1 cellular context compared by ENCODE assay signal in genomic region chr1:211036701-211037494, GRCh38.
TF ChIP-seq lines count a peak whose summit lies in the region.

No MANE protein-coding gene starts in this region.

TF ChIP-seq in K562, 482 proteins besides CTCF, POLR2A, EP300 and RAD21 (continued from another document and continues in another):
- TF ChIP-seq, protein P1, sequence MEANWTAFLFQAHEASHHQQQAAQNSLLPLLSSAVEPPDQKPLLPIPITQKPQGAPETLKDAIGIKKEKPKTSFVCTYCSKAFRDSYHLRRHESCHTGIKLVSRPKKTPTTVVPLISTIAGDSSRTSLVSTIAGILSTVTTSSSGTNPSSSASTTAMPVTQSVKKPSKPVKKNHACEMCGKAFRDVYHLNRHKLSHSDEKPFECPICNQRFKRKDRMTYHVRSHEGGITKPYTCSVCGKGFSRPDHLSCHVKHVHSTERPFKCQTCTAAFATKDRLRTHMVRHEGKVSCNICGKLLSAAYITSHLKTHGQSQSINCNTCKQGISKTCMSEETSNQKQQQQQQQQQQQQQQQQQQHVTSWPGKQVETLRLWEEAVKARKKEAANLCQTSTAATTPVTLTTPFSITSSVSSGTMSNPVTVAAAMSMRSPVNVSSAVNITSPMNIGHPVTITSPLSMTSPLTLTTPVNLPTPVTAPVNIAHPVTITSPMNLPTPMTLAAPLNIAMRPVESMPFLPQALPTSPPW (CRISPR knock-in tag; IDR thresholded peaks at IDR 0.05), result 0 out of 2 replicates have a peak, but pooled peaks have one; percentile 12
- TF ChIP-seq KDM5B (IDR thresholded peaks at IDR 0.05; ENCODE audit: insufficient replicate concordance, low read depth, low read length) (no peak), ARHGAP35 (IDR thresholded peaks at IDR 0.05; ENCODE audit: partially characterized antibody) (no peak), DDX20 (tag; IDR thresholded peaks at IDR 0.05; ENCODE audit: low read depth) (no peak), RBM34 (IDR thresholded peaks at IDR 0.05; ENCODE audit: borderline replicate concordance, insufficient read depth, low read length) (no peak), CBX3 (IDR thresholded peaks at IDR 0.05; ENCODE audit: borderline replicate concordance in 1 of 2, low read length in 2 of 2) (peak in 1 of 2 experiments; percentile 56; a peak in 1 of 3 replicates), CEBPG (CRISPR knock-in tag; IDR thresholded peaks at IDR 0.05) (no peak), CEBPG (tag; conservative IDR thresholded peaks at IDR 0.05 in 1 of 2, IDR thresholded peaks at IDR 0.05 in 1 of 2) (no peak), ZNF134 (CRISPR knock-in tag; conservative IDR thresholded peaks at IDR 0.05) (no peak), SMAD3 (CRISPR knock-in tag; conservative IDR thresholded peaks at IDR 0.05) (no peak), JUN (IDR thresholded peaks at IDR 0.05; ENCODE audit: borderline replicate concordance, low read depth, low read length) (peak; percentile 98), JUN (CRISPR knock-in tag; IDR thresholded peaks at IDR 0.05; ENCODE audit: borderline replicate concordance) (no peak), NRF1 (conservative IDR thresholded peaks at IDR 0.05 in 1 of 2, IDR thresholded peaks at IDR 0.05 in 1 of 2) (no peak), ATF7 (IDR thresholded peaks at IDR 0.05) (peak; percentile 14; the same call in 1 of the 2 replicates), GABPB2 (CRISPR knock-in tag; conservative IDR thresholded peaks at IDR 0.05) (no peak), HNRNPK (IDR thresholded peaks at IDR 0.05; ENCODE audit: low read depth, low read length, poor library complexity, severe bottlenecking) (no peak), RFX7 (CRISPR knock-in tag; IDR thresholded peaks at IDR 0.05) (no peak), NFIX (CRISPR knock-in tag; IDR thresholded peaks at IDR 0.05; ENCODE audit: low read depth) (no peak), BCL6 (CRISPR knock-in tag; IDR thresholded peaks at IDR 0.05) (no peak), CXXC5 (CRISPR knock-in tag; IDR thresholded peaks at IDR 0.05) (no peak), ZNF24 (IDR thresholded peaks at IDR 0.05) (no peak), ZBED1 (IDR thresholded peaks at IDR 0.05) (no peak), ARID1B (IDR thresholded peaks at IDR 0.05) (peak; percentile 61), JUND (IDR thresholded peaks at IDR 0.05; ENCODE audit: borderline replicate concordance, low read depth, low read length) (peak; percentile 94), JUND (tag; IDR thresholded peaks at IDR 0.05; ENCODE audit: borderline replicate concordance, low read depth, low read length) (peak; percentile 97), SMARCE1 (IDR thresholded peaks at IDR 0.05) (peak; percentile 58; the same call in 1 of the 2 replicates), CREB5 (CRISPR knock-in tag; IDR thresholded peaks at IDR 0.05) (no peak), ZNF584 (CRISPR knock-in tag; IDR thresholded peaks at IDR 0.05; ENCODE audit: low read depth) (no peak), ZNF3 (CRISPR knock-in tag; IDR thresholded peaks at IDR 0.05) (no peak), ZNF75A (CRISPR knock-in tag; IDR thresholded peaks at IDR 0.05) (no peak), CCNT2 (IDR thresholded peaks at IDR 0.05; ENCODE audit: borderline replicate concordance, extremely low read depth, insufficient read length, low read depth, low read length) (no peak), ZNF212 (CRISPR knock-in tag; IDR thresholded peaks at IDR 0.05) (no peak), ZNF57 (CRISPR knock-in tag; IDR thresholded peaks at IDR 0.05) (no peak), XRCC4 (IDR thresholded peaks at IDR 0.05; ENCODE audit: extremely low read depth, insufficient read depth, insufficient read length) (no peak), MAFK (IDR thresholded peaks at IDR 0.05; ENCODE audit: low read length) (peak; percentile 19; the same call in 1 of the 2 replicates), THAP12 (CRISPR knock-in tag; IDR thresholded peaks at IDR 0.05) (no peak), MNT (conservative IDR thresholded peaks at IDR 0.05) (no peak), ZBTB12 (CRISPR knock-in tag; IDR thresholded peaks at IDR 0.05) (no peak), MIER1 (IDR thresholded peaks at IDR 0.05; ENCODE audit: low read depth) (no peak), NFE2 (IDR thresholded peaks at IDR 0.05; ENCODE audit: low read depth) (peak; percentile 79), FOS (IDR thresholded peaks at IDR 0.05; ENCODE audit: extremely low read depth, insufficient read length) (peak; percentile 72), PTRF (tag; IDR thresholded peaks at IDR 0.05) (no peak), PPARD (CRISPR knock-in tag; IDR thresholded peaks at IDR 0.05) (no peak), EZH2 (IDR thresholded peaks at IDR 0.05; ENCODE audit: borderline replicate concordance, low read depth, low read length) (no peak), EHMT2 (IDR thresholded peaks at IDR 0.05) (peak; percentile 87), TSC22D4 (tag; IDR thresholded peaks at IDR 0.05) (no peak), SMARCA4 (IDR thresholded peaks at IDR 0.05) (peak; percentile 77), ZNF165 (CRISPR knock-in tag; IDR thresholded peaks at IDR 0.05; ENCODE audit: borderline replicate concordance) (no peak), CREBBP (IDR thresholded peaks at IDR 0.05; ENCODE audit: low read depth, low read length) (no peak), FOXJ3 (CRISPR knock-in tag; IDR thresholded peaks at IDR 0.05) (no peak), ETV1 (tag; conservative IDR thresholded peaks at IDR 0.05; ENCODE audit: low read depth) (no peak)
- TF ChIP-seq, protein P2, sequence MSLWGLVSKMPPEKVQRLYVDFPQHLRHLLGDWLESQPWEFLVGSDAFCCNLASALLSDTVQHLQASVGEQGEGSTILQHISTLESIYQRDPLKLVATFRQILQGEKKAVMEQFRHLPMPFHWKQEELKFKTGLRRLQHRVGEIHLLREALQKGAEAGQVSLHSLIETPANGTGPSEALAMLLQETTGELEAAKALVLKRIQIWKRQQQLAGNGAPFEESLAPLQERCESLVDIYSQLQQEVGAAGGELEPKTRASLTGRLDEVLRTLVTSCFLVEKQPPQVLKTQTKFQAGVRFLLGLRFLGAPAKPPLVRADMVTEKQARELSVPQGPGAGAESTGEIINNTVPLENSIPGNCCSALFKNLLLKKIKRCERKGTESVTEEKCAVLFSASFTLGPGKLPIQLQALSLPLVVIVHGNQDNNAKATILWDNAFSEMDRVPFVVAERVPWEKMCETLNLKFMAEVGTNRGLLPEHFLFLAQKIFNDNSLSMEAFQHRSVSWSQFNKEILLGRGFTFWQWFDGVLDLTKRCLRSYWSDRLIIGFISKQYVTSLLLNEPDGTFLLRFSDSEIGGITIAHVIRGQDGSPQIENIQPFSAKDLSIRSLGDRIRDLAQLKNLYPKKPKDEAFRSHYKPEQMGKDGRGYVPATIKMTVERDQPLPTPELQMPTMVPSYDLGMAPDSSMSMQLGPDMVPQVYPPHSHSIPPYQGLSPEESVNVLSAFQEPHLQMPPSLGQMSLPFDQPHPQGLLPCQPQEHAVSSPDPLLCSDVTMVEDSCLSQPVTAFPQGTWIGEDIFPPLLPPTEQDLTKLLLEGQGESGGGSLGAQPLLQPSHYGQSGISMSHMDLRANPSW (CRISPR knock-in tag; IDR thresholded peaks at IDR 0.05), result no peak
- TF ChIP-seq, protein P3, sequence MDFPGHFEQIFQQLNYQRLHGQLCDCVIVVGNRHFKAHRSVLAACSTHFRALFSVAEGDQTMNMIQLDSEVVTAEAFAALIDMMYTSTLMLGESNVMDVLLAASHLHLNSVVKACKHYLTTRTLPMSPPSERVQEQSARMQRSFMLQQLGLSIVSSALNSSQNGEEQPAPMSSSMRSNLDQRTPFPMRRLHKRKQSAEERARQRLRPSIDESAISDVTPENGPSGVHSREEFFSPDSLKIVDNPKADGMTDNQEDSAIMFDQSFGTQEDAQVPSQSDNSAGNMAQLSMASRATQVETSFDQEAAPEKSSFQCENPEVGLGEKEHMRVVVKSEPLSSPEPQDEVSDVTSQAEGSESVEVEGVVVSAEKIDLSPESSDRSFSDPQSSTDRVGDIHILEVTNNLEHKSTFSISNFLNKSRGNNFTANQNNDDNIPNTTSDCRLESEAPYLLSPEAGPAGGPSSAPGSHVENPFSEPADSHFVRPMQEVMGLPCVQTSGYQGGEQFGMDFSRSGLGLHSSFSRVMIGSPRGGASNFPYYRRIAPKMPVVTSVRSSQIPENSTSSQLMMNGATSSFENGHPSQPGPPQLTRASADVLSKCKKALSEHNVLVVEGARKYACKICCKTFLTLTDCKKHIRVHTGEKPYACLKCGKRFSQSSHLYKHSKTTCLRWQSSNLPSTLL (IDR thresholded peaks at IDR 0.05), result no peak
- TF ChIP-seq, protein P4, sequence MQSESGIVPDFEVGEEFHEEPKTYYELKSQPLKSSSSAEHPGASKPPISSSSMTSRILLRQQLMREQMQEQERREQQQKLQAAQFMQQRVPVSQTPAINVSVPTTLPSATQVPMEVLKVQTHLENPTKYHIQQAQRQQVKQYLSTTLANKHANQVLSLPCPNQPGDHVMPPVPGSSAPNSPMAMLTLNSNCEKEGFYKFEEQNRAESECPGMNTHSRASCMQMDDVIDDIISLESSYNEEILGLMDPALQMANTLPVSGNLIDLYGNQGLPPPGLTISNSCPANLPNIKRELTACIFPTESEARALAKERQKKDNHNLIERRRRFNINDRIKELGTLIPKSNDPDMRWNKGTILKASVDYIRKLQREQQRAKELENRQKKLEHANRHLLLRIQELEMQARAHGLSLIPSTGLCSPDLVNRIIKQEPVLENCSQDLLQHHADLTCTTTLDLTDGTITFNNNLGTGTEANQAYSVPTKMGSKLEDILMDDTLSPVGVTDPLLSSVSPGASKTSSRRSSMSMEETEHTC (IDR thresholded peaks at IDR 0.05), result no peak
- TF ChIP-seq, protein P5, sequence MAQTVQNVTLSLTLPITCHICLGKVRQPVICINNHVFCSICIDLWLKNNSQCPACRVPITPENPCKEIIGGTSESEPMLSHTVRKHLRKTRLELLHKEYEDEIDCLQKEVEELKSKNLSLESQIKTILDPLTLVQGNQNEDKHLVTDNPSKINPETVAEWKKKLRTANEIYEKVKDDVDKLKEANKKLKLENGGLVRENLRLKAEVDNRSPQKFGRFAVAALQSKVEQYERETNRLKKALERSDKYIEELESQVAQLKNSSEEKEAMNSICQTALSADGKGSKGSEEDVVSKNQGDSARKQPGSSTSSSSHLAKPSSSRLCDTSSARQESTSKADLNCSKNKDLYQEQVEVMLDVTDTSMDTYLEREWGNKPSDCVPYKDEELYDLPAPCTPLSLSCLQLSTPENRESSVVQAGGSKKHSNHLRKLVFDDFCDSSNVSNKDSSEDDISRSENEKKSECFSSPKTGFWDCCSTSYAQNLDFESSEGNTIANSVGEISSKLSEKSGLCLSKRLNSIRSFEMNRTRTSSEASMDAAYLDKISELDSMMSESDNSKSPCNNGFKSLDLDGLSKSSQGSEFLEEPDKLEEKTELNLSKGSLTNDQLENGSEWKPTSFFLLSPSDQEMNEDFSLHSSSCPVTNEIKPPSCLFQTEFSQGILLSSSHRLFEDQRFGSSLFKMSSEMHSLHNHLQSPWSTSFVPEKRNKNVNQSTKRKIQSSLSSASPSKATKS (CRISPR knock-in tag; IDR thresholded peaks at IDR 0.05), result no peak
- TF ChIP-seq, protein P6, sequence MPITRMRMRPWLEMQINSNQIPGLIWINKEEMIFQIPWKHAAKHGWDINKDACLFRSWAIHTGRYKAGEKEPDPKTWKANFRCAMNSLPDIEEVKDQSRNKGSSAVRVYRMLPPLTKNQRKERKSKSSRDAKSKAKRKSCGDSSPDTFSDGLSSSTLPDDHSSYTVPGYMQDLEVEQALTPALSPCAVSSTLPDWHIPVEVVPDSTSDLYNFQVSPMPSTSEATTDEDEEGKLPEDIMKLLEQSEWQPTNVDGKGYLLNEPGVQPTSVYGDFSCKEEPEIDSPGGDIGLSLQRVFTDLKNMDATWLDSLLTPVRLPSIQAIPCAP (CRISPR knock-in tag; IDR thresholded peaks at IDR 0.05; ENCODE audit: borderline replicate concordance), result no peak
